In the genomic region with DNA sequence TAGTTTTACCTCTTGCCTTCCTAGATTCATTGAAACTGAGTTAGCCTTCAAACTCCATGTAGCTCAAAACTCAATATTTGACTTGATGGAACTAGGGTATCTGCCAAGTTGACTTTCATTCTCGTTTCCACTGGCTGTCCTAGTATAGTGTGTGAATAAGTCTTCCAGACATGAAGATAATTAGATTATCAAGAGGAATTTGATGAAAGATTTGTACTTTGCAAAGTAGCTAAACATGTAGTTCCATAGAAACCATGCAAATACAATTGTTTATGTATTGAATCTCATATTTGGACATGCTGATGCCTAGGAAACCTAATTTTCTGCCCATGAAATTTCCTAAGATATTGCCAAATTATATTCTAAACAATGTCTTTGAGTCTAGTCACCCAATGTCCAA, we compare ENCODE assay signal across 29 cellular contexts.
DNase-seq lines count a peak whose midpoint lies in the region; FAIRE-seq and TF ChIP-seq lines count a peak whose summit lies in the region.
"Had no signal": no experiment of that assay in that cellular context is flagged by ENCODE, and none has a peak within 500 bp of the region (broad histone marks: within the 10 kb centered on the region; RNA-seq: fewer than 3 reads in every experiment).

No MANE protein-coding gene starts in this region.

- DNase-seq in GM19239 (ENCODE audit: insufficient read length, low spot score) (no peak), adipocyte (ENCODE audit: low read depth) (peak; percentile 90), fibroblast of the aortic adventitia (ENCODE audit: low read depth) (peak; percentile 49), smooth muscle cell (lab: John Stamatoyannopoulos, UW; ENCODE audit: unreplicated experiment) (no peak), right atrium auricular region (ENCODE audit: low spot score) (no peak), foreskin melanocyte (no peak), nucleus accumbens (lab: John Stamatoyannopoulos, UW) (no peak)
- DNase-seq: ACHN; CD4-positive, alpha-beta T cell; IMR-90; KG1; MG63; NCI-H1105 treated with DMSO at 0.1 percent for 48 hours; NCI-H146; NCI-H1930; NCI-H2107; NCI-H446; NCI-H524 treated with DMSO at 0.1 percent for 48 hours; NCI-H774; NK-92 treated with Interleukin-12 subunit alpha and Interleukin-12 subunit beta, amount 100 ng/mL, for 24 hours; PC-3; SJCRH30 had no signal

- H3K9ac ChIP-seq in adipocyte (ENCODE audit: low read length): no peak overlapping the region
- no peak overlapping the region for H3K9ac ChIP-seq in smooth muscle cell (ENCODE audit: low read depth)
- H3K9ac ChIP-seq: BLaER1 treated with 17β-estradiol and CSF1 and Interleukin-3, amounts not matched to agents 10 nM and 100 nM had no signal

- H2AFZ ChIP-seq in ACC112 (ENCODE audit: low read length, unreplicated experiment): no peak overlapping the region
- no peak overlapping the region for H2AFZ ChIP-seq in smooth muscle cell (ENCODE audit: low read depth)

- no peak for TF ChIP-seq CTCF in fibroblast of the aortic adventitia (IDR thresholded peaks at IDR 0.05; ENCODE audit: insufficient read depth, low read length)
- TF ChIP-seq CTCF in smooth muscle cell (IDR thresholded peaks at IDR 0.05; ENCODE audit: borderline replicate concordance, insufficient read depth, poor library complexity, severe bottlenecking): no peak
- no peak for TF ChIP-seq CTCF in right atrium auricular region (IDR thresholded peaks at IDR 0.05)

- no peak overlapping the region for H3K4me2 ChIP-seq in smooth muscle cell
- H3K4me2 ChIP-seq: BLaER1 treated with 17β-estradiol and CSF1 and Interleukin-3, amounts not matched to agents 10 nM and 100 nM had no signal

- no peaks in the 10 kb centered on the region for H3K27me3 ChIP-seq in ACC112 (ENCODE audit: insufficient read depth, low read length)
- H3K27me3 ChIP-seq in adipocyte (replicated peaks; ENCODE audit: control insufficient read depth, insufficient read depth, low read length): no peaks in the 10 kb centered on the region
- no peaks in the 10 kb centered on the region for H3K27me3 ChIP-seq in smooth muscle cell (ENCODE audit: low read depth)
- H3K27me3 ChIP-seq in right atrium auricular region: no peaks in the 10 kb centered on the region
- H3K27me3 ChIP-seq: BLaER1 treated with 17β-estradiol and CSF1 and Interleukin-3, amounts not matched to agents 10 nM and 100 nM; MG63; SJCRH30 had no signal

- no peaks in the 10 kb centered on the region for H4K20me1 ChIP-seq in smooth muscle cell (ENCODE audit: low read depth)
- H4K20me1 ChIP-seq: BLaER1 treated with 17β-estradiol and CSF1 and Interleukin-3, amounts not matched to agents 10 nM and 100 nM had no signal

- WGBS in smooth muscle cell (ENCODE audit: low lambda C conversion rate): 91% methylated on average over 1 of the region's 1 CpG

- no peaks in the 10 kb centered on the region for H3K36me3 ChIP-seq in ACC112 (ENCODE audit: insufficient read depth, low read length)
- H3K36me3 ChIP-seq in adipocyte (ENCODE audit: control insufficient read depth, insufficient read depth, low read length, severe bottlenecking): no peaks in the 10 kb centered on the region
- H3K36me3 ChIP-seq in smooth muscle cell (ENCODE audit: low read depth): no peaks in the 10 kb centered on the region
- no peaks in the 10 kb centered on the region for H3K36me3 ChIP-seq in right atrium auricular region
- H3K36me3 ChIP-seq: BLaER1 treated with 17β-estradiol and CSF1 and Interleukin-3, amounts not matched to agents 10 nM and 100 nM; MG63; SJCRH30 had no signal

- no peaks in the 10 kb centered on the region for H3F3A ChIP-seq in smooth muscle cell (ENCODE audit: low read depth)

- H3K9me3 ChIP-seq in adipocyte (ENCODE audit: control insufficient read depth, low read length) (no peaks in the 10 kb centered on the region), smooth muscle cell (replicated peaks; ENCODE audit: low read depth) (no peaks in the 10 kb centered on the region), right atrium auricular region (no peaks in the 10 kb centered on the region)
- H3K9me3 ChIP-seq: BLaER1 treated with 17β-estradiol and CSF1 and Interleukin-3, amounts not matched to agents 10 nM and 100 nM; MG63; SJCRH30 had no signal

- peak; percentile 47 for FAIRE-seq in GM19239 (lab: Jason Lieb, UNC)
- FAIRE-seq: D721Med, GM12878, H54, HTR-8/SVneo had no signal

- peaks cover 17% of the 10 kb centered on the region for H3K4me1 ChIP-seq in ACC112 (ENCODE audit: control insufficient read depth, insufficient read depth, low read length, unreplicated experiment)
- peaks cover 15% of the 10 kb centered on the region for H3K4me1 ChIP-seq in adipocyte (ENCODE audit: control insufficient read depth, insufficient read depth, low read length)
- no peaks in the 10 kb centered on the region for H3K4me1 ChIP-seq in smooth muscle cell (ENCODE audit: low read depth)
- peaks cover 0 to 8% of the 10 kb centered on the region in 2 donors for H3K4me1 ChIP-seq in right atrium auricular region
- H3K4me1 ChIP-seq: BLaER1 treated with 17β-estradiol and CSF1 and Interleukin-3, amounts not matched to agents 10 nM and 100 nM had no signal

- no peaks in the 10 kb centered on the region for H3K79me2 ChIP-seq in ACC112 (ENCODE audit: control insufficient read depth, insufficient read depth, low read length, unreplicated experiment)
- H3K79me2 ChIP-seq in smooth muscle cell (ENCODE audit: low read depth): no peaks in the 10 kb centered on the region

- H3K4me3 ChIP-seq in ACC112 (ENCODE audit: low read depth, low read length): no peak overlapping the region
- no peak overlapping the region for H3K4me3 ChIP-seq in adipocyte (ENCODE audit: low read length)
- H3K4me3 ChIP-seq in fibroblast of the aortic adventitia (ENCODE audit: low read depth, low read length): no peak overlapping the region
- H3K4me3 ChIP-seq in smooth muscle cell: no peak overlapping the region
- no peak overlapping the region for H3K4me3 ChIP-seq in right atrium auricular region
- H3K4me3 ChIP-seq: BLaER1 treated with 17β-estradiol and CSF1 and Interleukin-3, amounts not matched to agents 10 nM and 100 nM; GM12878; MG63; SJCRH30 had no signal

- H3K27ac ChIP-seq in ACC112 (ENCODE audit: low read depth, low read length) (0 out of 2 replicates have a peak overlapping the region, but pooled peaks have one; percentile 7), smooth muscle cell (ENCODE audit: low read depth) (no peak overlapping the region), right atrium auricular region (no peak overlapping the region)
- H3K27ac ChIP-seq: 22Rv1; BLaER1 treated with 17β-estradiol and CSF1 and Interleukin-3, amounts not matched to agents 10 nM and 100 nM; SJCRH30 had no signal

Comparison
In these comparisons a context has a peak if more than half of its experiments do, and no peak if none do; other contexts are left out.
1. DNase-seq: peak in adipocyte (single experiment) and fibroblast of the aortic adventitia (single experiment); none in GM19239 (single experiment), smooth muscle cell (single experiment), right atrium auricular region (single experiment), foreskin melanocyte (single experiment) and nucleus accumbens (0 of 56).